8 cellular contexts compared by ENCODE assay signal in genomic region chr6:30326446-30327231, GRCh38. TPM values are rescaled to one million over a fixed set of nuclear protein-coding genes. Genes with fewer than 3 reads are reported as not detected.
DNase-seq lines count a peak whose midpoint lies in the region; ATAC-seq and TF ChIP-seq lines count a peak whose summit lies in the region.

TRIM39 (plus strand) TSS chr6:30326927; CDS start chr6:30329318, 2,391 bp downstream.

- H3K36me3 ChIP-seq in Panc1 (ENCODE audit: control insufficient read depth, insufficient read depth, low read length) (peaks cover 2% of the 10 kb centered on the region; the same call in 1 of the 2 replicates), mucosa of stomach (ENCODE audit: control insufficient read depth, insufficient read depth, low read length) (no peaks in the 10 kb centered on the region)

- CTCF ChIA-PET in Panc1 (lab: Charles Lee) = no interaction called here

- BruUV-seq in Panc1 (replicated peaks; lab: Mats Ljungman, UMichigan) = no TSS peak

- in situ Hi-C loops in Panc1 (cut with HindIII; ENCODE audit: low pct_unique_long_range_greater_than_20kb, low sequenced_read_pairs) = no loop called here

- no peak for TF ChIP-seq CTCF in Panc1 (IDR thresholded peaks at IDR 0.05)

- no peaks in the 10 kb centered on the region for H3K9me3 Mint-ChIP-seq in activated T-cell treated with anti-CD3 and anti-CD28 coated beads, Interleukin-2, amount 50 U/mL, for 24 hours

- peak within 1 kb of the TSS; percentile 88 for H3K9ac ChIP-seq in mucosa of stomach (ENCODE audit: low read length)

- H3K27me3 ChIP-seq in Panc1 (ENCODE audit: control insufficient read depth, insufficient read depth, low read length) (no peaks in the 10 kb centered on the region), mucosa of stomach (ENCODE audit: control insufficient read depth, insufficient read depth, low read length) (no peaks in the 10 kb centered on the region)

- H3K9me3 ChIP-seq in Panc1 (ENCODE audit: control insufficient read depth, insufficient read depth, low read depth, low read length) (no peaks in the 10 kb centered on the region), mucosa of stomach (ENCODE audit: control insufficient read depth, low read length) (no peaks in the 10 kb centered on the region)

- POLR2A ChIA-PET in Panc1 (lab: Charles Lee) = interaction anchor here (0.7 to 1.6 kb wide), 2 partner anchors 54 to 114 kb away, joined by 4 to 7 read pairs; partner anchors contain the start of gene TRIM26

- peak within 1 kb of the TSS; percentile 94 for H3K27ac ChIP-seq in Panc1 (ENCODE audit: low read length)

- no peaks in the 10 kb centered on the region for H3K27me3 Mint-ChIP-seq in activated T-cell treated with anti-CD3 and anti-CD28 coated beads, Interleukin-2, amount 50 U/mL, for 24 hours

- ATAC-seq in GM21619 (IDR thresholded peaks at IDR 0.05; ENCODE audit: unreplicated experiment) (peak; percentile 68), Panc1 (peak; percentile 91)

- intact Hi-C loops in Panc1 (cut with micrococcal nuclease; ENCODE audit: unreplicated experiment) = no loop called here

- H3K36me3 Mint-ChIP-seq in activated T-cell treated with anti-CD3 and anti-CD28 coated beads, Interleukin-2, amount 50 U/mL, for 24 hours (ENCODE audit: low read depth) = peaks cover 86% of the 10 kb centered on the region

- peak; percentile 86 for TF ChIP-seq POLR2A in erythroblast (IDR thresholded peaks at IDR 0.05; ENCODE audit: low read length)

- H3K4me1 ChIP-seq in Panc1 (ENCODE audit: control insufficient read depth, insufficient read depth, low read length) (peaks cover 21% of the 10 kb centered on the region), mucosa of stomach (ENCODE audit: control insufficient read depth, insufficient read depth, low read length) (peaks cover 18% of the 10 kb centered on the region)

- peak within 1 kb of the TSS; percentile 91 for H3K4me3 ChIP-seq in Jurkat, Clone E6-1 (ENCODE audit: low read length)
- H3K4me3 ChIP-seq in Panc1 (ENCODE audit: low read depth in 2 of 2, low read length in 2 of 2) (peak within 1 kb of the TSS; percentile 92 to 100), mucosa of stomach (ENCODE audit: low read length) (peak within 1 kb of the TSS; percentile 95)

- H3K4me1 Mint-ChIP-seq in activated T-cell treated with anti-CD3 and anti-CD28 coated beads, Interleukin-2, amount 50 U/mL, for 24 hours (ENCODE audit: low read depth) = peaks cover 61% of the 10 kb centered on the region

- peak; percentile 69 for DNase-seq in DMS153 treated with DMSO at 0.1 percent for 48 hours (lab: John Stamatoyannopoulos, UW; ENCODE audit: unreplicated experiment)
- DNase-seq in Jurkat, Clone E6-1 (ENCODE audit: low read depth, low spot score) = peak; percentile 66
- DNase-seq in Panc1 (ENCODE audit: low read depth, low spot score) = no peak
- DNase-seq in activated T-cell treated with anti-CD3 and anti-CD28 coated beads, Interleukin-2, amount 50 U/mL, for 24 hours = peak; percentile 94
- DNase-seq in erythroblast (lab: John Stamatoyannopoulos, UW) = peak; percentile 87 to 93
- peak; percentile 89 for DNase-seq in stimulated activated CD8-positive, alpha-beta memory T cell treated with anti-CD3 and anti-CD28 coated beads, Interleukin-4, amount 100 ng/mL, for 48 hours

- H3K27ac Mint-ChIP-seq in activated T-cell treated with anti-CD3 and anti-CD28 coated beads, Interleukin-2, amount 50 U/mL, for 24 hours = peak within 1 kb of the TSS; percentile 99

- H3K4me3 Mint-ChIP-seq in activated T-cell treated with anti-CD3 and anti-CD28 coated beads, Interleukin-2, amount 50 U/mL, for 24 hours = peak within 1 kb of the TSS; percentile 92

RNA-seq across cellular contexts. Expression of gene TRIM39, which starts in this region (rescaled TPM):
- 11.7 TPM for polyA plus RNA-seq in Jurkat, Clone E6-1 (2012; ENCODE audit: insufficient read depth, insufficient read length)
- total RNA-seq in Panc1 (2021; ENCODE audit: unreplicated experiment) = 13.4 TPM
- 8.8 TPM for polyA plus RNA-seq in Panc1 (2012; ENCODE audit: insufficient read length)
